Comparison of ENCODE assay signal across 27 cellular contexts in the genomic region with DNA sequence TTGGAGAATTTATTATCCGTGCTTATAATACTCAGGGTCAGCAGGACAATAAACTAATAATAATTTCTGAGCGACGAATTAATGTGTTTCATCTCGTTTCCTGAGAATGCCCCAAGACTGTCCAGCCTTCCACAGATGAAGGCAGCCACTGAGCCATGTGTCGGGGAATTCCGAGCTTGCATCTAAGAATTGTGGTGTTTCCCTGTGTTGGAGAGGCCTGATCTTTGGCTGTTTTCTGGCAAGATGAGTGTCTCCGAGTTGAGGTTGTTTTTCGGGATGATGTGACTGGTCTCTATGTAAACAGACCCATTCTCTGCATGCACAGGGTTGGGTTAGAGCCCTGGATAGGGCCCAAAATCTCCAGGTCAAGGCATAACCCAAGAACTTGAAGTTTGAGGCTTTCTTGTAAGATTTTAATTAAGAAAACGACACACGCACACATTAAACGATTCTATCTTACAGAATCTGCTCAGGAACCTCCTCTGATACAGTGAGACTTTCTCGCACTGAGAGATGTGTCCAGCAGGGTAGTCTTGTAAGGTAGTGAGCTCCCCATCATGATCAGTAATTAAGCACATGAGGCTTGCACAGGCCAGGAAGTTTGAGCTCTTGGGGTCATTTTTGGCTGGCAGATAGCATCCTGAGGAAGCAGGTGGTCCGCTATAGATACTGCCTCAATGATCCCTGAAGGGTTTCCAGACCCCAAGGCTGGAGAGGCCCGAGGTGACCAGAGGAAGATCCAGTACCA. TPM values are rescaled to one million over a fixed set of nuclear protein-coding genes. Genes with fewer than 3 reads are reported as not detected.
"Had no signal": no experiment of that assay in that cellular context is flagged by ENCODE, and none has a peak within 500 bp of the region (broad histone marks: within the 10 kb centered on the region; RNA-seq: fewer than 3 reads in every experiment).

No MANE protein-coding gene starts in this region.

- ATAC-seq: left cardiac atrium; left lung; naive thymus-derived CD8-positive, alpha-beta T cell; psoas muscle; right cardiac atrium; stimulated activated naive B cell treated with anti-CD40 and anti-IgM and Interleukin-4, amounts not matched to agents 10 μg/mL and 1 μg/mL and 100 μg/mL, for 72 hours; upper lobe of right lung had no signal

- H3K4me1 ChIP-seq: psoas muscle had no signal

- H3K27me3 ChIP-seq: ovary, suprapubic skin, transverse colon, upper lobe of right lung, vagina had no signal

- DNase-seq: cerebellar nuclear complex; cortex of kidney; dorsolateral prefrontal cortex; effector CD4-positive, alpha-beta T cell; left cardiac atrium; left lung; mammary epithelial cell; mesendoderm; naive thymus-derived CD8-positive, alpha-beta T cell; nephron progenitor cell; occipital lobe; ovary; psoas muscle; spleen; stimulated activated CD4-positive, alpha-beta T cell treated with anti-CD3 and anti-CD28 coated beads, Interleukin-15, amount 100 ng/mL, for 24 hours; stimulated activated CD4-positive, alpha-beta T cell treated with anti-CD3 and anti-CD28 coated beads, Interleukin-2, amount 100 ng/mL, for 48 hours; stimulated activated naive B cell treated with anti-CD40 and anti-IgM and Interleukin-4, amounts not matched to agents 10 μg/mL and 1 μg/mL and 100 μg/mL, for 72 hours; transverse colon; upper lobe of right lung had no signal

- H3K9me3 ChIP-seq: esophagus muscularis mucosa, left lung, ovary, psoas muscle, spleen, suprapubic skin, transverse colon, upper lobe of right lung, vagina had no signal

- FAIRE-seq: frontal cortex had no signal

- H3K27ac Mint-ChIP-seq: nephron progenitor cell; stimulated activated naive B cell treated with anti-CD40 and anti-IgM and Interleukin-4, amounts not matched to agents 10 μg/mL and 1 μg/mL and 100 μg/mL, for 72 hours; stimulated activated naive CD8-positive, alpha-beta T cell treated with anti-CD3 and anti-CD28 coated beads, Interleukin-15, Interleukin-2, amounts not matched to agents 100 ng/mL and 50 ng/mL, for 24 hours had no signal

- H3K27ac ChIP-seq: dorsolateral prefrontal cortex, esophagus muscularis mucosa, left lung, ovary, psoas muscle, suprapubic skin, transverse colon, upper lobe of right lung, vagina had no signal

- H3K4me3 ChIP-seq: dorsolateral prefrontal cortex, esophagus muscularis mucosa, left lung, ovary, psoas muscle, skin epidermis, spleen, suprapubic skin, transverse colon, upper lobe of right lung, vagina had no signal

- H3K4me3 Mint-ChIP-seq: naive thymus-derived CD8-positive, alpha-beta T cell; nephron progenitor cell; stimulated activated naive B cell treated with anti-CD40 and anti-IgM and Interleukin-4, amounts not matched to agents 10 μg/mL and 1 μg/mL and 100 μg/mL, for 72 hours; stimulated activated naive CD8-positive, alpha-beta T cell treated with anti-CD3 and anti-CD28 coated beads, Interleukin-15, Interleukin-2, amounts not matched to agents 100 ng/mL and 50 ng/mL, for 24 hours had no signal

- H3K36me3 Mint-ChIP-seq: naive thymus-derived CD8-positive, alpha-beta T cell; stimulated activated naive B cell treated with anti-CD40 and anti-IgM and Interleukin-4, amounts not matched to agents 10 μg/mL and 1 μg/mL and 100 μg/mL, for 72 hours had no signal

- H3K36me3 ChIP-seq: esophagus muscularis mucosa, left lung, ovary, spleen, suprapubic skin, transverse colon, upper lobe of right lung, vagina had no signal

- H3K4me1 Mint-ChIP-seq: naive thymus-derived CD8-positive, alpha-beta T cell; stimulated activated naive B cell treated with anti-CD40 and anti-IgM and Interleukin-4, amounts not matched to agents 10 μg/mL and 1 μg/mL and 100 μg/mL, for 72 hours had no signal

- H3K27me3 Mint-ChIP-seq: stimulated activated naive CD8-positive, alpha-beta T cell treated with anti-CD3 and anti-CD28 coated beads, Interleukin-15, Interleukin-2, amounts not matched to agents 100 ng/mL and 50 ng/mL, for 24 hours had no signal

RNA-seq across cellular contexts. Expression of gene FGD5, which starts 14.4 kb away (rescaled TPM):
- total RNA-seq: mammary epithelial cell, myocyte had no signal
- polyA plus RNA-seq: mammary epithelial cell; naive thymus-derived CD8-positive, alpha-beta T cell had no signal
